In genomic region chr3:49939858-49940666, GRCh38 we compare ENCODE assay signal across 1 cellular context.
TF ChIP-seq lines count a peak whose summit lies in the region.

RBM6 (plus strand) TSS chr3:49940150; CDS start chr3:49962642, 22,492 bp downstream.

TF ChIP-seq in K562, 482 proteins besides CTCF, POLR2A, EP300 and RAD21 (continued from another document and continues in another):
- TF ChIP-seq TOE1 (IDR thresholded peaks at IDR 0.05; ENCODE audit: borderline replicate concordance) (peak; percentile 40; the same call in 1 of the 2 replicates), TOE1 (CRISPR knock-in tag; IDR thresholded peaks at IDR 0.05; ENCODE audit: borderline replicate concordance, low read depth) (no peak), TCF7L2 (IDR thresholded peaks at IDR 0.05; ENCODE audit: low read depth, low read length) (no peak), DMBX1 (CRISPR knock-in tag; IDR thresholded peaks at IDR 0.05; ENCODE audit: borderline replicate concordance) (no peak), GABPA (tag; conservative IDR thresholded peaks at IDR 0.05; ENCODE audit: low read depth) (peak; percentile 94), ZBTB11 (CRISPR knock-in tag; IDR thresholded peaks at IDR 0.05) (peak in 2 of 3 experiments; percentile 45 to 91; a peak in 3 of 6 replicates), COPS2 (conservative IDR thresholded peaks at IDR 0.05) (no peak), ZNF592 (IDR thresholded peaks at IDR 0.05) (peak; percentile 76; the same call in 1 of the 2 replicates), HNRNPLL (IDR thresholded peaks at IDR 0.05; ENCODE audit: low read depth, low read length, poor library complexity, severe bottlenecking) (peak; percentile 72), ZBTB8A (IDR thresholded peaks at IDR 0.05; ENCODE audit: partially characterized antibody) (no peak), ZNF586 (CRISPR knock-in tag; conservative IDR thresholded peaks at IDR 0.05) (no peak), CBFA2T2 (conservative IDR thresholded peaks at IDR 0.05) (no peak), ESRRA (IDR thresholded peaks at IDR 0.05; ENCODE audit: borderline replicate concordance, low read depth) (peak; percentile 77), TAF15 (IDR thresholded peaks at IDR 0.05; ENCODE audit: low read depth, low read length) (no peak), PREB (CRISPR knock-in tag; IDR thresholded peaks at IDR 0.05) (peak; percentile 98), HOXB6 (CRISPR knock-in tag; IDR thresholded peaks at IDR 0.05; ENCODE audit: borderline replicate concordance) (no peak), ZNF507 (tag; conservative IDR thresholded peaks at IDR 0.05) (no peak), CBX8 (IDR thresholded peaks at IDR 0.05; ENCODE audit: borderline replicate concordance, extremely low read depth, low read depth, low read length, poor library complexity, severe bottlenecking) (no peak), CHD4 (IDR thresholded peaks at IDR 0.05; ENCODE audit: insufficient read depth, insufficient replicate concordance, low read depth, low read length, poor library complexity, severe bottlenecking) (no peak), E2F3 (CRISPR knock-in tag; IDR thresholded peaks at IDR 0.05) (0 out of 2 replicates have a peak, but pooled peaks have one; percentile 46), HCFC1 (IDR thresholded peaks at IDR 0.05; ENCODE audit: low read depth, low read length) (peak; percentile 92), SMARCC2 (IDR thresholded peaks at IDR 0.05; ENCODE audit: low read depth) (no peak), REST (CRISPR knock-in tag; IDR thresholded peaks at IDR 0.05; ENCODE audit: low read depth) (no peak), STAT6 (CRISPR knock-in tag; IDR thresholded peaks at IDR 0.05) (peak; percentile 5; the same call in 1 of the 2 replicates), KLF16 (IDR thresholded peaks at IDR 0.05) (no peak), STAT5B (CRISPR knock-in tag; IDR thresholded peaks at IDR 0.05) (no peak), ZNF785 (CRISPR knock-in tag; IDR thresholded peaks at IDR 0.05) (no peak), STAT5A (IDR thresholded peaks at IDR 0.05; ENCODE audit: borderline replicate concordance, low read length) (no peak), CHAMP1 (IDR thresholded peaks at IDR 0.05) (no peak), DACH1 (IDR thresholded peaks at IDR 0.05; ENCODE audit: partially characterized antibody) (peak; percentile 76), ZNF655 (CRISPR knock-in tag; IDR thresholded peaks at IDR 0.05) (no peak), ATF2 (CRISPR knock-in tag; IDR thresholded peaks at IDR 0.05) (no peak), YY1 (IDR thresholded peaks at IDR 0.05; ENCODE audit: borderline replicate concordance in 1 of 3, control insufficient read depth in 1 of 3, extremely low read depth in 1 of 3, insufficient read depth in 3 of 3, insufficient read length in 1 of 3, insufficient replicate concordance in 2 of 3, low read depth in 1 of 3, low read length in 2 of 3) (peak in 1 of 3 experiments; percentile 28), ZNF717 (CRISPR knock-in tag; IDR thresholded peaks at IDR 0.05) (no peak), RBM39 (optimal IDR thresholded peaks at IDR 0.05; ENCODE audit: low read depth, low read length) (no peak), TEAD2 (tag; IDR thresholded peaks at IDR 0.05) (no peak), CREB3 (tag; conservative IDR thresholded peaks at IDR 0.05; ENCODE audit: low read depth) (no peak)
